Comparison of ENCODE assay signal across 11 cellular contexts in genomic region chr12:52042706-52043385, GRCh38. TPM values are rescaled to one million over a fixed set of nuclear protein-coding genes. Genes with fewer than 3 reads are reported as not detected.
DNase-seq lines count a peak whose midpoint lies in the region; ATAC-seq and TF ChIP-seq lines count a peak whose summit lies in the region.
"Had no signal": no experiment of that assay in that cellular context is flagged by ENCODE, and none has a peak within 500 bp of the region (broad histone marks: within the 10 kb centered on the region; RNA-seq: fewer than 3 reads in every experiment).

No MANE protein-coding gene starts in this region.

- no peak overlapping the region for H3K9ac ChIP-seq in muscle layer of colon (ENCODE audit: low read length)

- H3K9me3 ChIP-seq in heart right ventricle (no peaks in the 10 kb centered on the region), muscle layer of colon (ENCODE audit: low read length) (no peaks in the 10 kb centered on the region), upper lobe of left lung (no peaks in the 10 kb centered on the region)

- no peak for TF ChIP-seq CTCF in heart right ventricle (IDR thresholded peaks at IDR 0.05)
- no peak for TF ChIP-seq CTCF in VCaP (conservative IDR thresholded peaks at IDR 0.05)
- no peak for TF ChIP-seq CTCF in upper lobe of left lung (IDR thresholded peaks at IDR 0.05)

- ATAC-seq in heart right ventricle, result peak in 2 of 8 donors; percentile 1 to 4
- ATAC-seq in left cardiac atrium, result no peak
- no peak for ATAC-seq in upper lobe of left lung (ENCODE audit: low FRiP score in 2 of 2)

- 46 to 61% methylated on average over 8 of the region's 8 CpGs for WGBS in heart right ventricle, 2 donors
- WGBS in upper lobe of left lung, 2 donors, result 84 to 88% methylated on average over 7 to 8 of the region's 8 CpGs

- intact Hi-C loops in heart right ventricle (cut with DNase I) (no loop called here), left cardiac atrium (cut with DNase I) (no loop called here)

- H3K36me3 ChIP-seq in heart right ventricle (peaks cover 0 to 6% (median 0%) of the 10 kb centered on the region in 9 donors), muscle layer of colon (ENCODE audit: insufficient read depth, low read length) (no peaks in the 10 kb centered on the region), upper lobe of left lung (peaks cover 0 to 8% (median 0%) of the 10 kb centered on the region in 4 donors)

- H3K4me1 ChIP-seq in heart right ventricle, result peaks cover 44 to 100% (median 97%) of the 10 kb centered on the region in 9 donors
- H3K4me1 ChIP-seq in muscle layer of colon (ENCODE audit: insufficient read depth, low read length), result peaks cover 56% of the 10 kb centered on the region
- H3K4me1 ChIP-seq in upper lobe of left lung, result peaks cover 52 to 69% (median 60%) of the 10 kb centered on the region in 4 donors

- H3K27me3 ChIP-seq in heart right ventricle (no peaks in the 10 kb centered on the region), muscle layer of colon (ENCODE audit: control insufficient read depth in 1 of 2, insufficient read depth in 2 of 2, low read length in 2 of 2) (no peaks in the 10 kb centered on the region), upper lobe of left lung (no peaks in the 10 kb centered on the region)

- DNase-seq in heart right ventricle, result no peak
- DNase-seq in left cardiac atrium, result no peak
- no peak for DNase-seq in upper lobe of left lung
- no peak for DNase-seq in ureter (ENCODE audit: low spot score)
- DNase-seq in NCI-H446 (lab: John Stamatoyannopoulos, UW), result no peak
- no peak for DNase-seq in NCI-H1930 (lab: John Stamatoyannopoulos, UW)
- DNase-seq: activated T-cell treated with anti-CD3 and anti-CD28 coated beads, Interleukin-2, amount 50 U/mL, for 4 hours; central memory CD4-positive, alpha-beta T cell; NCI-H1105 treated with DMSO at 0.1 percent for 48 hours had no signal

- H3K4me3 ChIP-seq in heart right ventricle, result peak overlapping the region in 3 of 10 donors; percentile 43 to 64 (median 55)
- H3K4me3 ChIP-seq in muscle layer of colon (ENCODE audit: low read depth in 1 of 2, low read length in 2 of 2), result no peak overlapping the region
- no peak overlapping the region for H3K4me3 ChIP-seq in upper lobe of left lung

- TF ChIP-seq POLR2A in upper lobe of left lung (IDR thresholded peaks at IDR 0.05), result no peak

- H3K27ac ChIP-seq in heart right ventricle (peak overlapping the region; percentile 90 to 100 (median 96)), VCaP (peak overlapping the region; percentile 52), muscle layer of colon (ENCODE audit: low read depth, low read length) (peak overlapping the region; percentile 64), upper lobe of left lung (peak overlapping the region; percentile 88 to 92 (median 90))

- TF ChIP-seq EP300 in upper lobe of left lung (IDR thresholded peaks at IDR 0.05), result no peak

RNA-seq across cellular contexts. Expression of gene NR4A1, which starts 8.4 kb away (rescaled TPM):
- total RNA-seq in heart right ventricle, result 100 to 1,000 TPM in 6 of 10 donors, 10 to 100 TPM in 4; 34.6 to 588 (median 105) TPM
- polyA plus RNA-seq in heart right ventricle, result 10 to 100 TPM; 53.2 to 83.0 TPM
- total RNA-seq in left cardiac atrium, result 100 to 1,000 TPM in 1 of 2 donors, 10 to 100 TPM in 1; 85.6 to 172 TPM
- total RNA-seq in upper lobe of left lung, result 100 to 1,000 TPM in 5 of 6 donors, 10 to 100 TPM in 1; 88.3 to 202 (median 156) TPM
- 79.2 TPM for total RNA-seq in ureter

RNA-seq across cellular contexts. Expression of gene ATG101, which starts 26.9 kb away (rescaled TPM):
- 10 to 100 TPM; 17.5 to 31.8 (median 22.2) TPM for total RNA-seq in heart right ventricle
- polyA plus RNA-seq in heart right ventricle, result 10 to 100 TPM; 14.6 to 90.2 TPM
- total RNA-seq in left cardiac atrium, result 10 to 100 TPM; 25.2 to 28.7 TPM
- total RNA-seq in upper lobe of left lung, result 10 to 100 TPM; 17.8 to 74.8 (median 35.9) TPM
- total RNA-seq in ureter, result 27.2 TPM

RNA-seq across cellular contexts. Expression of gene TAMALIN, which starts 36.1 kb away (rescaled TPM):
- 10 to 100 TPM; 16.6 to 47.0 (median 23.9) TPM for total RNA-seq in heart right ventricle
- 10 to 100 TPM; 27.2 to 58.8 TPM for polyA plus RNA-seq in heart right ventricle
- total RNA-seq in left cardiac atrium, result 10 to 100 TPM; 25.3 to 44.0 TPM
- 100 to 1,000 TPM in 2 of 6 donors, 10 to 100 TPM in 4; 52.3 to 170 (median 73.7) TPM for total RNA-seq in upper lobe of left lung
- 50.7 TPM for total RNA-seq in ureter

RNA-seq across cellular contexts. Expression of gene SMIM41, which starts 36.7 kb away (rescaled TPM):
- total RNA-seq in heart right ventricle (under 1 TPM in 3 of 10 donors, not detected in 7; 0.19 to 0.52 (median 0.26) TPM), left cardiac atrium (under 1 TPM in 1 of 2 donors, not detected in 1; 0.27 TPM), upper lobe of left lung (10 to 100 TPM in 4 of 6 donors, 1 to 10 TPM in 2; 4.7 to 25.1 (median 15.4) TPM), ureter (0.78 TPM)
- under 1 TPM in 1 of 2 donors, not detected in 1; 0.29 TPM for polyA plus RNA-seq in heart right ventricle
- total RNA-seq: activated T-cell treated with anti-CD3 and anti-CD28 coated beads, Interleukin-2, amount 50 U/mL, for 4 hours had no signal
